In genomic region chr1:93328809-93329477, GRCh38 we compare ENCODE assay signal across 10 cellular contexts. TPM values are rescaled to one million over a fixed set of nuclear protein-coding genes. Genes with fewer than 3 reads are reported as not detected.
DNase-seq lines count a peak whose midpoint lies in the region; ATAC-seq and TF ChIP-seq lines count a peak whose summit lies in the region.
"Had no signal": no experiment of that assay in that cellular context is flagged by ENCODE, and none has a peak within 500 bp of the region (broad histone marks: within the 10 kb centered on the region; RNA-seq: fewer than 3 reads in every experiment).

No MANE protein-coding gene starts in this region.

- H3K79me2 ChIP-seq in osteoblast (ENCODE audit: insufficient read depth, low read length) = no peaks in the 10 kb centered on the region

- H3K36me3 ChIP-seq in osteoblast (ENCODE audit: insufficient read depth, low read length) (no peaks in the 10 kb centered on the region), adrenal gland (replicated peaks in 1 of 2) (no peaks in the 10 kb centered on the region), H7 (replicated peaks; ENCODE audit: control insufficient read depth, insufficient read depth, low read length) (no peaks in the 10 kb centered on the region)

- no peak for TF ChIP-seq POLR2A in adrenal gland (IDR thresholded peaks at IDR 0.05)

- no peaks in the 10 kb centered on the region for H3K27me3 ChIP-seq in osteoblast (ENCODE audit: insufficient read depth, low read length)
- no peaks in the 10 kb centered on the region for H3K27me3 ChIP-seq in adrenal gland
- H3K27me3 ChIP-seq in H7 (ENCODE audit: control insufficient read depth, insufficient read depth, low read length) = no peaks in the 10 kb centered on the region

- H3K27ac ChIP-seq in osteoblast (ENCODE audit: low read depth, low read length) (no peak overlapping the region), adrenal gland (no peak overlapping the region)

- TF ChIP-seq CTCF in osteoblast (IDR thresholded peaks at IDR 0.05; ENCODE audit: extremely low read depth, low read depth, low read length) = no peak
- TF ChIP-seq CTCF in adrenal gland (IDR thresholded peaks at IDR 0.05) = no peak

- H3K4me2 ChIP-seq in osteoblast (ENCODE audit: insufficient read depth, low read length) = no peak overlapping the region

- H3K4me1 ChIP-seq in osteoblast (ENCODE audit: insufficient read depth, low read length) (peaks cover 28% of the 10 kb centered on the region), adrenal gland (replicated peaks in 1 of 2) (no peaks in the 10 kb centered on the region)

- DNase-seq in NCI-H524 treated with DMSO at 0.1 percent for 48 hours (lab: John Stamatoyannopoulos, UW) (peak; percentile 88), osteoblast (ENCODE audit: insufficient read length, low spot score, missing footprints) (peak; percentile 74), OCI-M2 (lab: John Stamatoyannopoulos, UW; ENCODE audit: unreplicated experiment) (no peak), RKO (ENCODE audit: low spot score) (no peak), adrenal gland (no peak), H7 (no peak)
- DNase-seq: dermis blood vessel endothelial cell, NCI-H226 had no signal

- intact Hi-C loops in adrenal gland (cut with DNase I) = no loop called here

- peak overlapping the region; percentile 1 for H2AFZ ChIP-seq in osteoblast (ENCODE audit: low read length)

- peak; percentile 50 for ATAC-seq in GM18873 (IDR thresholded peaks at IDR 0.05; ENCODE audit: low FRiP score, unreplicated experiment)
- ATAC-seq in HG02588 (IDR thresholded peaks at IDR 0.05; ENCODE audit: unreplicated experiment) = peak; percentile 79

- H3K9me3 ChIP-seq in osteoblast (ENCODE audit: low read depth, low read length) (no peaks in the 10 kb centered on the region), adrenal gland (replicated peaks in 1 of 3) (no peaks in the 10 kb centered on the region)

- 61 to 70% (median 62%) methylated on average over 3 of the region's 3 CpGs for WGBS in adrenal gland, 4 donors

- H4K20me1 ChIP-seq in osteoblast (ENCODE audit: insufficient read depth, low read length) = no peaks in the 10 kb centered on the region

- H3K4me3 ChIP-seq in osteoblast (ENCODE audit: insufficient read depth, low read length) (no peak overlapping the region), adrenal gland (no peak overlapping the region), H7 (ENCODE audit: insufficient read depth, low read depth, low read length) (no peak overlapping the region)

RNA-seq across cellular contexts. Expression of gene DR1, which starts 16.8 kb away (rescaled TPM):
- total RNA-seq in osteoblast (26.8 and 27.1 TPM in 2 replicates), adrenal gland (10 to 100 TPM; 17.0 to 72.0 (median 39.4) TPM)
- polyA plus RNA-seq in adrenal gland = 10 to 100 TPM in 1 of 3 donors, 1 to 10 TPM in 2; 3.9 to 31.3 (median 8.0) TPM
- total RNA-seq in H7 (2014; rRNA removed; shearing (Covaris generic)) = 106 and 117 TPM in 2 replicates

Comparison
In these comparisons a context has a peak if more than half of its experiments do, and no peak if none do; other contexts are left out.
1. DNase-seq: peak in NCI-H524 treated with DMSO at 0.1 percent for 48 hours (single experiment) and osteoblast (single experiment); none in OCI-M2 (single experiment), RKO (single experiment), adrenal gland (0 of 7) and H7 (single experiment).